Comparison of ENCODE assay signal across 8 cellular contexts in genomic region chr11:88175004-88175706, GRCh38. TPM values are rescaled to one million over a fixed set of nuclear protein-coding genes. Genes with fewer than 3 reads are reported as not detected.
A peak's percentile ranks its signal among the peaks of the same experiment; 100 is the strongest.
DNase-seq lines count a peak whose midpoint lies in the region; ATAC-seq and TF ChIP-seq lines count a peak whose summit lies in the region.

RAB38 (minus strand) TSS chr11:88175443; CDS start chr11:88175384, 59 bp downstream.

- peak within 1 kb of the TSS; percentile 79 for H3K27ac Mint-ChIP-seq in endodermal cell

- H3K36me3 Mint-ChIP-seq in endodermal cell (ENCODE audit: low read depth), result no peaks in the 10 kb centered on the region

- peak; percentile 38 for ATAC-seq in GM18502 (IDR thresholded peaks at IDR 0.05; ENCODE audit: poor library complexity, unreplicated experiment)
- peak; percentile 24 for ATAC-seq in HG03097 (IDR thresholded peaks at IDR 0.05; ENCODE audit: low FRiP score, unreplicated experiment)

- peak within 1 kb of the TSS; percentile 1 for H3K9ac ChIP-seq in endodermal cell (ENCODE audit: extremely low read depth, low read length, poor library complexity, severe bottlenecking)
- peak within 1 kb of the TSS; percentile 31 for H3K9ac ChIP-seq in muscle layer of colon (ENCODE audit: low read length)

- H3K4me3 Mint-ChIP-seq in endodermal cell, result peak within 1 kb of the TSS; percentile 75

- H3K27me3 ChIP-seq in ACC112 (ENCODE audit: insufficient read depth, low read length), result no peaks in the 10 kb centered on the region
- H3K27me3 ChIP-seq in endodermal cell (ENCODE audit: control insufficient read depth, insufficient read depth, low read length, poor library complexity, severe bottlenecking), result peaks cover 12% of the 10 kb centered on the region
- no peaks in the 10 kb centered on the region for H3K27me3 ChIP-seq in muscle layer of colon (ENCODE audit: control insufficient read depth in 1 of 2, insufficient read depth in 2 of 2, low read length in 2 of 2)
- no peaks in the 10 kb centered on the region for H3K27me3 ChIP-seq in thyroid gland

- H3K4me3 ChIP-seq in ACC112 (ENCODE audit: low read depth, low read length) (0 out of 2 replicates have a peak within 1 kb of the TSS, but pooled peaks have one; percentile 15), endodermal cell (ENCODE audit: low read length) (peak within 1 kb of the TSS; percentile 81), muscle layer of colon (ENCODE audit: low read depth in 1 of 2, low read length in 2 of 2) (peak within 1 kb of the TSS; percentile 63 to 71), thyroid gland (replicated peaks in 1 of 3) (peak within 1 kb of the TSS; percentile 8 to 39 (median 27))

- H3K27ac ChIP-seq in ACC112 (ENCODE audit: low read depth, low read length), result peak within 1 kb of the TSS; percentile 42; the same call in 1 of the 2 replicates
- H3K27ac ChIP-seq in endodermal cell (ENCODE audit: low read depth, low read length), result no peak within 1 kb of the TSS
- H3K27ac ChIP-seq in muscle layer of colon (ENCODE audit: low read depth, low read length), result peak within 1 kb of the TSS; percentile 77
- peak within 1 kb of the TSS; percentile 58 to 82 (median 73) for H3K27ac ChIP-seq in thyroid gland

- H3K4me1 ChIP-seq in ACC112 (ENCODE audit: control insufficient read depth, insufficient read depth, low read length, unreplicated experiment) (peaks cover 6% of the 10 kb centered on the region), endodermal cell (ENCODE audit: control insufficient read depth, insufficient read depth, low read length) (peaks cover 3% of the 10 kb centered on the region), muscle layer of colon (ENCODE audit: insufficient read depth, low read length) (peaks cover 44% of the 10 kb centered on the region), thyroid gland (peaks cover 12 to 18% of the 10 kb centered on the region in 2 donors)

- 0 to 1% methylated on average over 13 to 45 of the region's 50 CpGs for WGBS in endodermal cell (ENCODE audit: insufficient coverage in 1 of 2, insufficient read length in 1 of 2), 2 experiments
- 6 to 7% methylated on average over 45 of the region's 50 CpGs for WGBS in thyroid gland, 2 donors

- no peak for TF ChIP-seq CTCF in endodermal cell (conservative IDR thresholded peaks at IDR 0.05)
- TF ChIP-seq CTCF in thyroid gland (IDR thresholded peaks at IDR 0.05), result no peak

- H3K36me3 ChIP-seq in ACC112 (ENCODE audit: insufficient read depth, low read length), result no peaks in the 10 kb centered on the region
- no peaks in the 10 kb centered on the region for H3K36me3 ChIP-seq in endodermal cell (ENCODE audit: control insufficient read depth, insufficient read depth, low read length)
- no peaks in the 10 kb centered on the region for H3K36me3 ChIP-seq in muscle layer of colon (ENCODE audit: insufficient read depth, low read length)
- no peaks in the 10 kb centered on the region for H3K36me3 ChIP-seq in thyroid gland

- intact Hi-C loops in thyroid gland (cut with DNase I), result no loop called here

- no peaks in the 10 kb centered on the region for H3K79me2 ChIP-seq in ACC112 (ENCODE audit: control insufficient read depth, insufficient read depth, low read length, unreplicated experiment)

- no peaks in the 10 kb centered on the region for H3K9me3 Mint-ChIP-seq in endodermal cell

- TF ChIP-seq POLR2A in thyroid gland (IDR thresholded peaks at IDR 0.05), result no peak

- DNase-seq in UCSD-AML1 (lab: John Stamatoyannopoulos, UW; ENCODE audit: unreplicated experiment) (peak; percentile 52), endodermal cell (peak; percentile 94), thyroid gland (peak; percentile 85 to 88), DMS114 treated with DMSO at 0.1 percent for 48 hours (lab: John Stamatoyannopoulos, UW; ENCODE audit: unreplicated experiment) (no peak)

- H3K9me3 ChIP-seq in endodermal cell (ENCODE audit: control insufficient read depth, low read length) (no peaks in the 10 kb centered on the region), muscle layer of colon (ENCODE audit: low read length) (no peaks in the 10 kb centered on the region), thyroid gland (no peaks in the 10 kb centered on the region)

- H3K27me3 Mint-ChIP-seq in endodermal cell (ENCODE audit: insufficient read depth), result peaks cover 10% of the 10 kb centered on the region

- H3K4me1 Mint-ChIP-seq in endodermal cell, result peaks cover 33% of the 10 kb centered on the region

- no peak within 1 kb of the TSS for H2AFZ ChIP-seq in ACC112 (ENCODE audit: low read length, unreplicated experiment)

RNA-seq across cellular contexts. Expression of gene RAB38, which starts in this region (rescaled TPM):
- total RNA-seq in endodermal cell, result 10 to 100 TPM; 12.3 to 15.0 TPM
- 10.2 TPM for polyA plus RNA-seq in endodermal cell (2013, experiment 1 of 2)
- 8.0 TPM for polyA plus RNA-seq in endodermal cell (2013, experiment 2 of 2)
- total RNA-seq in thyroid gland, result 10 to 100 TPM in 2 of 4 donors, 1 to 10 TPM in 2; 5.6 to 12.9 (median 9.0) TPM

Comparison
In these comparisons a context has a peak if more than half of its experiments do, and no peak if none do; other contexts are left out.
1. H3K4me3 ChIP-seq: peak in every context shown above with its lines; median percentile 81 in endodermal cell; 67 in muscle layer of colon; 27 in thyroid gland; 15 in ACC112.